In genomic region chr5:130541617-130542221, GRCh38 we compare ENCODE assay signal across 10 cellular contexts.
DNase-seq lines count a peak whose midpoint lies in the region; ATAC-seq and TF ChIP-seq lines count a peak whose summit lies in the region.
"Had no signal": no experiment of that assay in that cellular context is flagged by ENCODE, and none has a peak within 500 bp of the region (broad histone marks: within the 10 kb centered on the region; RNA-seq: fewer than 3 reads in every experiment).

No MANE protein-coding gene starts in this region.

- H3K27me3 Mint-ChIP-seq in CD14-positive monocyte (ENCODE audit: low read depth in 3 of 3) = no peaks in the 10 kb centered on the region

- H3K4me1 Mint-ChIP-seq in CD14-positive monocyte = peaks cover 23% of the 10 kb centered on the region

- no peak overlapping the region for H3K4me3 Mint-ChIP-seq in CD14-positive monocyte

- no peak for TF ChIP-seq CTCF in CD14-positive monocyte (IDR thresholded peaks at IDR 0.05)
- no peak for TF ChIP-seq CTCF in cardiac fibroblast (IDR thresholded peaks at IDR 0.05; ENCODE audit: low read depth, low read length)
- TF ChIP-seq CTCF in heart left ventricle (IDR thresholded peaks at IDR 0.05) = no peak

- peaks cover 0 to 36% (median 17%) of the 10 kb centered on the region in 12 donors for H3K9me3 ChIP-seq in heart left ventricle
- H3K9me3 ChIP-seq: colonic mucosa had no signal

- peak overlapping the region in 6 of 7 donors; percentile 16 to 73 (median 38) for H3K27ac Mint-ChIP-seq in CD14-positive monocyte

- peak; percentile 73 for ATAC-seq in GM21717 (IDR thresholded peaks at IDR 0.05; ENCODE audit: unreplicated experiment)
- ATAC-seq in heart left ventricle = no peak

- intact Hi-C loops in CD14-positive monocyte (cut with micrococcal nuclease) = no loop called here
- intact Hi-C loops in heart left ventricle (cut with DNase I) = no loop called here

- H3K4me3 ChIP-seq in cardiac fibroblast (replicated peaks in 1 of 2; ENCODE audit: low read depth in 2 of 2, low read length in 2 of 2) (no peak overlapping the region), heart left ventricle (no peak overlapping the region)
- H3K4me3 ChIP-seq: colonic mucosa had no signal

- H3K4me1 ChIP-seq in heart left ventricle = peaks cover 0 to 7% (median 0%) of the 10 kb centered on the region in 12 donors
- H3K4me1 ChIP-seq: colonic mucosa had no signal

- 14 to 42% (median 34%) methylated on average over 3 of the region's 3 CpGs for WGBS in heart left ventricle, 4 donors

- no peaks in the 10 kb centered on the region for H3K27me3 ChIP-seq in heart left ventricle
- H3K27me3 ChIP-seq: colonic mucosa had no signal

- no peak for TF ChIP-seq POLR2A in heart left ventricle (IDR thresholded peaks at IDR 0.05)

- DNase-seq in CD14-positive monocyte (ENCODE audit: low spot score) (no peak), MV-4-11 (lab: John Stamatoyannopoulos, UW) (peak; percentile 99), cardiac fibroblast (ENCODE audit: low read depth in 2 of 2) (peak; percentile 66 to 79), mucosa of gallbladder (ENCODE audit: low spot score) (no peak), NCI-H187 treated with DMSO at 0.1 percent for 48 hours (lab: John Stamatoyannopoulos, UW) (no peak), T-helper 9 cell (no peak), heart left ventricle (no peak)
- DNase-seq: colonic mucosa; stimulated activated naive CD4-positive, alpha-beta T cell had no signal

- H3K36me3 Mint-ChIP-seq in CD14-positive monocyte = no peaks in the 10 kb centered on the region

- H3K36me3 ChIP-seq in heart left ventricle = no peaks in the 10 kb centered on the region
- H3K36me3 ChIP-seq: colonic mucosa had no signal

- H3K27ac ChIP-seq in heart left ventricle = no peak overlapping the region
- H3K27ac ChIP-seq: colonic mucosa had no signal

- peaks cover 16 to 38% (median 22%) of the 10 kb centered on the region in 7 donors for H3K9me3 Mint-ChIP-seq in CD14-positive monocyte

Comparison
In these comparisons a context has a peak if more than half of its experiments do, and no peak if none do; other contexts are left out.
1. DNase-seq: peak in MV-4-11 (single experiment) and cardiac fibroblast (2 of 2); none in CD14-positive monocyte (single experiment), mucosa of gallbladder (single experiment), NCI-H187 treated with DMSO at 0.1 percent for 48 hours (single experiment), T-helper 9 cell (single experiment) and heart left ventricle (0 of 5).